Comparison of ENCODE assay signal across 1 cellular context in the genomic region with DNA sequence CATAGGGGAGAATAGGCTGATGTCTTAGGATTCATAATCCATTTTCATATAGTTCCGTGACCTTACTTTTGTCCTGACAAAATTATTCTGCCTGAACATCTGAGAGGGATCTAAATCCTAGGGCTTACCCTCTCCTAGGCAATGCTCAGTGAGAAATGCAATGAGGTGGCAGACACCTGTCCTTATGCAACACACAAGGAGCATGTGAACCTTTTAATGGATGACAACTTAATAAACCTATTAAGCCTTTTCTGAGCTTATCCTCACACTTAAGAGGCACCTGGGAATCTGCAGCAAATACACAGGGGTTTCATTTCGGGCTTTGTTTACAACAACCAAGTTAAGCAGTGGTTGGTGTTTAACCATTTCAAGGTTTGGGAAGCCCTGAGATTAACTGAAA.
TF ChIP-seq lines count a peak whose summit lies in the region.

No MANE protein-coding gene starts in this region.

TF ChIP-seq in GM12878, 131 proteins besides CTCF, POLR2A, EP300 and RAD21 (continued from another document):
- TF ChIP-seq ZNF207 (IDR thresholded peaks at IDR 0.05; ENCODE audit: borderline replicate concordance) (no peak), EED (IDR thresholded peaks at IDR 0.05; ENCODE audit: low read depth) (no peak), ETV6 (conservative IDR thresholded peaks at IDR 0.05 in 1 of 2, IDR thresholded peaks at IDR 0.05 in 1 of 2; ENCODE audit: borderline replicate concordance in 1 of 2, low read depth in 1 of 2) (no peak), FOS (IDR thresholded peaks at IDR 0.05; ENCODE audit: borderline replicate concordance, extremely low read depth, insufficient read length) (no peak), CBX5 (IDR thresholded peaks at IDR 0.05; ENCODE audit: low read depth) (no peak), BHLHE40 (IDR thresholded peaks at IDR 0.05; ENCODE audit: borderline replicate concordance in 1 of 2, low read depth in 2 of 2, low read length in 1 of 2) (no peak), STAT3 (IDR thresholded peaks at IDR 0.05; ENCODE audit: low read depth, low read length) (no peak), POLR2AphosphoS2 (IDR thresholded peaks at IDR 0.05; ENCODE audit: low read depth, low read length) (no peak)
- TF ChIP-seq, protein P1, sequence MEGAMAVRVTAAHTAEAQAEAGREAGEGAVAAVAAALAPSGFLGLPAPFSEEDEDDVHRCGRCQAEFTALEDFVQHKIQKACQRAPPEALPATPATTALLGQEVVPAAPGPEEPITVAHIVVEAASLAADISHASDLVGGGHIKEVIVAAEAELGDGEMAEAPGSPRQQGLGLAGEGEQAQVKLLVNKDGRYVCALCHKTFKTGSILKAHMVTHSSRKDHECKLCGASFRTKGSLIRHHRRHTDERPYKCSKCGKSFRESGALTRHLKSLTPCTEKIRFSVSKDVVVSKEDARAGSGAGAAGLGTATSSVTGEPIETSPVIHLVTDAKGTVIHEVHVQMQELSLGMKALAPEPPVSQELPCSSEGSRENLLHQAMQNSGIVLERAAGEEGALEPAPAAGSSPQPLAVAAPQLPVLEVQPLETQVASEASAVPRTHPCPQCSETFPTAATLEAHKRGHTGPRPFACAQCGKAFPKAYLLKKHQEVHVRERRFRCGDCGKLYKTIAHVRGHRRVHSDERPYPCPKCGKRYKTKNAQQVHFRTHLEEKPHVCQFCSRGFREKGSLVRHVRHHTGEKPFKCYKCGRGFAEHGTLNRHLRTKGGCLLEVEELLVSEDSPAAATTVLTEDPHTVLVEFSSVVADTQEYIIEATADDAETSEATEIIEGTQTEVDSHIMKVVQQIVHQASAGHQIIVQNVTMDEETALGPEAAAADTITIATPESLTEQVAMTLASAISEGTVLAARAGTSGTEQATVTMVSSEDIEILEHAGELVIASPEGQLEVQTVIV (IDR thresholded peaks at IDR 0.05; ENCODE audit: borderline replicate concordance, partially characterized antibody), result no peak
- TF ChIP-seq, protein P2, sequence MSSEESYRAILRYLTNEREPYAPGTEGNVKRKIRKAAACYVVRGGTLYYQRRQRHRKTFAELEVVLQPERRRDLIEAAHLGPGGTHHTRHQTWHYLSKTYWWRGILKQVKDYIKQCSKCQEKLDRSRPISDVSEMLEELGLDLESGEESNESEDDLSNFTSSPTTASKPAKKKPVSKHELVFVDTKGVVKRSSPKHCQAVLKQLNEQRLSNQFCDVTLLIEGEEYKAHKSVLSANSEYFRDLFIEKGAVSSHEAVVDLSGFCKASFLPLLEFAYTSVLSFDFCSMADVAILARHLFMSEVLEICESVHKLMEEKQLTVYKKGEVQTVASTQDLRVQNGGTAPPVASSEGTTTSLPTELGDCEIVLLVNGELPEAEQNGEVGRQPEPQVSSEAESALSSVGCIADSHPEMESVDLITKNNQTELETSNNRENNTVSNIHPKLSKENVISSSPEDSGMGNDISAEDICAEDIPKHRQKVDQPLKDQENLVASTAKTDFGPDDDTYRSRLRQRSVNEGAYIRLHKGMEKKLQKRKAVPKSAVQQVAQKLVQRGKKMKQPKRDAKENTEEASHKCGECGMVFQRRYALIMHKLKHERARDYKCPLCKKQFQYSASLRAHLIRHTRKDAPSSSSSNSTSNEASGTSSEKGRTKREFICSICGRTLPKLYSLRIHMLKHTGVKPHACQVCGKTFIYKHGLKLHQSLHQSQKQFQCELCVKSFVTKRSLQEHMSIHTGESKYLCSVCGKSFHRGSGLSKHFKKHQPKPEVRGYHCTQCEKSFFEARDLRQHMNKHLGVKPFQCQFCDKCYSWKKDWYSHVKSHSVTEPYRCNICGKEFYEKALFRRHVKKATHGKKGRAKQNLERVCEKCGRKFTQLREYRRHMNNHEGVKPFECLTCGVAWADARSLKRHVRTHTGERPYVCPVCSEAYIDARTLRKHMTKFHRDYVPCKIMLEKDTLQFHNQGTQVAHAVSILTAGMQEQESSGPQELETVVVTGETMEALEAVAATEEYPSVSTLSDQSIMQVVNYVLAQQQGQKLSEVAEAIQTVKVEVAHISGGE (CRISPR knock-in tag; IDR thresholded peaks at IDR 0.05), result no peak
- TF ChIP-seq, protein P3, sequence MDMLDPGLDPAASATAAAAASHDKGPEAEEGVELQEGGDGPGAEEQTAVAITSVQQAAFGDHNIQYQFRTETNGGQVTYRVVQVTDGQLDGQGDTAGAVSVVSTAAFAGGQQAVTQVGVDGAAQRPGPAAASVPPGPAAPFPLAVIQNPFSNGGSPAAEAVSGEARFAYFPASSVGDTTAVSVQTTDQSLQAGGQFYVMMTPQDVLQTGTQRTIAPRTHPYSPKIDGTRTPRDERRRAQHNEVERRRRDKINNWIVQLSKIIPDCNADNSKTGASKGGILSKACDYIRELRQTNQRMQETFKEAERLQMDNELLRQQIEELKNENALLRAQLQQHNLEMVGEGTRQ (IDR thresholded peaks at IDR 0.05; ENCODE audit: borderline replicate concordance, low read depth, low read length), result no peak
